ENCODE assay signal across 27 cellular contexts in genomic region chr5:147143215-147143614, GRCh38.
"Had no signal": no experiment of that assay in that cellular context is flagged by ENCODE, and none has a peak within 500 bp of the region (broad histone marks: within the 10 kb centered on the region; RNA-seq: fewer than 3 reads in every experiment).

No MANE protein-coding gene starts in this region.

- DNase-seq: stimulated activated CD4-positive, alpha-beta T cell treated with anti-CD3 and anti-CD28 coated beads, Interleukin-2, amount 100 ng/mL, for 48 hours; stimulated activated CD4-positive, alpha-beta T cell treated with anti-CD3 and anti-CD28 coated beads, Interleukin-4, amount 100 ng/mL, for 1 hour; stimulated activated CD4-positive, alpha-beta T cell treated with anti-CD3 and anti-CD28 coated beads, Interleukin-4, amount 100 ng/mL, for 24 hours; stimulated activated CD4-positive, alpha-beta T cell treated with anti-CD3 and anti-CD28 coated beads, Interleukin-4, amount 100 ng/mL, for 4 hours; stimulated activated CD8-positive, alpha-beta memory T cell treated with anti-CD3 and anti-CD28 coated beads, Interleukin-4, amount 100 ng/mL, for 48 hours; stimulated activated naive B cell treated with anti-CD40 and anti-IgM and Interleukin-4, amounts not matched to agents 10 μg/mL and 1 μg/mL and 100 μg/mL, for 72 hours; stimulated activated naive CD4-positive, alpha-beta T cell; stimulated activated naive CD4-positive, alpha-beta T cell treated with Interleukin-2 at 50 U/mL for 16 hours; stimulated activated naive CD8-positive, alpha-beta T cell treated with anti-CD3 and anti-CD28 coated beads, Interleukin-15, amount 100 ng/mL, for 72 hours; stimulated activated naive CD8-positive, alpha-beta T cell treated with anti-CD3 and anti-CD28 coated beads, Interleukin-15, Interleukin-2, amounts not matched to agents 100 U/mL and 50 U/mL, for 24 hours; stomach; substantia nigra; testis; thyroid gland; tibial artery; transverse colon; trophoblast cell; upper lobe of left lung; upper lobe of right lung; uterus had no signal

- H3K27me3 ChIP-seq: stomach, suprapubic skin, testis, thyroid gland, tibial artery, tibial nerve, transverse colon, upper lobe of left lung, upper lobe of right lung, uterus, vagina had no signal

- H3K27ac ChIP-seq: stomach, suprapubic skin, testis, thoracic aorta, thyroid gland, tibial artery, tibial nerve, transverse colon, upper lobe of left lung, upper lobe of right lung, uterus, vagina had no signal

- H3K4me1 ChIP-seq: stomach, suprapubic skin, testis, thyroid gland, tibial artery, tibial nerve, transverse colon, upper lobe of left lung, upper lobe of right lung, uterus, vagina had no signal

- ATAC-seq: stimulated activated effector memory CD8-positive, alpha-beta T cell treated with anti-CD3 and anti-CD28 coated beads, Interleukin-12 subunit alpha, Interleukin-12 subunit beta, amount 100 ng/mL, for 72 hours; stimulated activated memory B cell treated with anti-CD40 and anti-IgM and Interleukin-4, amounts not matched to agents 10 μg/mL and 1 μg/mL and 100 μg/mL, for 72 hours; stimulated activated naive B cell treated with anti-CD40 and anti-IgM and Interleukin-4, amounts not matched to agents 10 μg/mL and 1 μg/mL and 100 μg/mL, for 72 hours; stimulated activated naive CD8-positive, alpha-beta T cell treated with anti-CD3 and anti-CD28 coated beads, Interleukin-15, amount 100 ng/mL, for 72 hours; stimulated activated naive CD8-positive, alpha-beta T cell treated with anti-CD3 and anti-CD28 coated beads, Interleukin-15, Interleukin-2, amounts not matched to agents 100 U/mL and 50 U/mL, for 24 hours; upper lobe of right lung had no signal

- FAIRE-seq: urothelium cell line had no signal

- H3K4me3 ChIP-seq: stomach, suprapubic skin, testis, thoracic aorta, thyroid gland, tibial artery, tibial nerve, transverse colon, upper lobe of left lung, upper lobe of right lung, uterus, vagina had no signal

- H3K9me3 ChIP-seq: testis, thyroid gland, uterus, vagina had no signal

- H3K36me3 ChIP-seq: stomach, suprapubic skin, thoracic aorta, thyroid gland, tibial artery, tibial nerve, transverse colon, upper lobe of left lung, upper lobe of right lung, uterus, vagina had no signal
